17 cellular contexts compared by ENCODE assay signal in the genomic region with DNA sequence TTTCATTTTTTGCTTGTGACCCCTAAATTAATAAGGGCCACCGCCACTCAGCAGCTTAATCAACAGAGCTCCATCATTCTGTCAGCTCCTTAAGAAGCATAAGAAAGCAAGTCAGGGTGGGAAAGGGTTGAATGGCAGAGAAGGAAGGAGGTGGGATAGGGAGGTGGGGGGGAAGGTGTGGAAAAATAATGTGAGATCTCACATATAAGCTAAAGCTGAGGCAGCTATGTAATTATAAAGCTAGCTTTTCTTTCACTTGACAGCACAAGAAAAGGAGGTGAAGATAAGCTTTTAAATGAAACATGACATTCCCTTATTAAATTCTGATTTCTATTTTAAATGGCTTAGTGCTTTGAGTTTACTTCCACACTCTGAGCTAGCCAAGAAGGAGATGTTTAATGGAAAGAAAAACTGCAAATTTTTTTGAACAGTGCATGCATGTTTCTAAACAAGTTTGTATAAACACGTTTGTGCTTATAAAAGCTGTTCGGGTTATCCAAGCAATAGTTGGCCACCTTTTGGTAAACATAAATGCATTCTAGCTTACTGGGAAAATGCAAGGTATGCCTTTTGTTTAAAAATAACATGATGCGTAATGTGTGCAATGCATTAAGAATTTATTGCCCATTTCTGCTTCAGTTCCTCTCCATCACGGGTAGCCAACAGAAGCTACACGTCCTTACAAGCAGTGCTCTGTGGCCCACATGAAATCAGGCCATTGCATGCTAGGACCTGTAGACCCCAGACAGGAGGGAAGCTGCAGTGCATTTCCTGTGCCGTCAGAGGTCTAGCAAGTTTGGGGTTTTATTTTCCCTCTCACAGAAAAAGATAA.
A peak's percentile ranks its signal among the peaks of the same experiment; 100 is the strongest.
DNase-seq lines count a peak whose midpoint lies in the region; ATAC-seq, FAIRE-seq and TF ChIP-seq lines count a peak whose summit lies in the region.
"Had no signal": no experiment of that assay in that cellular context is flagged by ENCODE, and none has a peak within 500 bp of the region (broad histone marks: within the 10 kb centered on the region; RNA-seq: fewer than 3 reads in every experiment).

No MANE protein-coding gene starts in this region.

- peak overlapping the region; percentile 97 for H2BK5ac ChIP-seq in IMR-90 (ENCODE audit: low read depth, low read length, poor library complexity, severe bottlenecking)

- CTCF ChIA-PET in A549 (lab: Yijun Ruan, JAX): interaction anchor here (1.0 kb wide), 1 partner anchor 362 kb away, joined by 3 read pairs; no protein-coding TSS in a partner anchor
- CTCF ChIA-PET in IMR-90 (lab: Yijun Ruan, JAX): no interaction called here

- POLR2A ChIA-PET in A549 (lab: Yijun Ruan, JAX): no interaction called here
- POLR2A ChIA-PET in IMR-90 (lab: Charles Lee; ENCODE audit: unreplicated experiment): interaction anchor here (1.0 kb wide), 1 partner anchor 91 kb away, joined by 3 read pairs; no protein-coding TSS in a partner anchor

- no peak overlapping the region for H2AK9ac ChIP-seq in IMR-90 (replicated peaks; ENCODE audit: low read depth, low read length, poor library complexity)

- peaks cover 0 to 3% of the 10 kb centered on the region in 2 donors for H3K9me3 Mint-ChIP-seq in natural killer cell

- TF ChIP-seq POLR2A in A549 (IDR thresholded peaks at IDR 0.05; ENCODE audit: low read length) (no peak), IMR-90 (IDR thresholded peaks at IDR 0.05; ENCODE audit: low read depth, low read length) (no peak)

- H4K8ac ChIP-seq in IMR-90 (ENCODE audit: low read depth in 2 of 2, low read length in 2 of 2): peak overlapping the region; percentile 21 to 73; a peak in 3 of 4 replicates

- H3K4me2 ChIP-seq in A549 (peak overlapping the region; percentile 21; the same call in 2 of the 3 replicates), IMR-90 (ENCODE audit: low read depth, low read length) (peak overlapping the region; percentile 85)

- no peak for ATAC-seq in A549
- peak; percentile 86 for ATAC-seq in IMR-90 (ENCODE audit: low read depth)
- no peak for ATAC-seq in GM19324 (IDR thresholded peaks at IDR 0.05; ENCODE audit: low FRiP score, unreplicated experiment)
- ATAC-seq in natural killer cell: no peak
- ATAC-seq: left ventricle myocardium superior had no signal

- in situ Hi-C loops in IMR-90 (cut with MboI; ENCODE audit: low sequenced_read_pairs) (no loop called here), astrocyte of the spinal cord (cut with HindIII; ENCODE audit: low sequenced_read_pairs) (no loop called here)

- H3K9me3 ChIP-seq in A549: no peaks in the 10 kb centered on the region
- H3K9me3 ChIP-seq in IMR-90 (ENCODE audit: control insufficient read depth, insufficient read depth, low read length): no peaks in the 10 kb centered on the region
- H3K9me3 ChIP-seq: adrenal gland, esophagus muscularis mucosa had no signal

- peak overlapping the region; percentile 87 for H2BK20ac ChIP-seq in IMR-90 (ENCODE audit: low read depth, low read length)

- DNase-seq in A549 (ENCODE audit: low read depth in 1 of 2, low spot score in 1 of 2): no peak
- peak; percentile 72 for DNase-seq in IMR-90
- peak; percentile 37 for DNase-seq in astrocyte of the spinal cord (ENCODE audit: low read depth, low spot score)
- peak; percentile 12 for DNase-seq in left kidney (ENCODE audit: low read depth, low spot score)
- DNase-seq in RCC 7860 (ENCODE audit: low spot score): no peak
- DNase-seq in natural killer cell: no peak
- DNase-seq in COLO829 (ENCODE audit: low spot score): no peak
- DNase-seq: activated CD4-positive, alpha-beta T cell treated with anti-CD3 and anti-CD28 coated beads, Interleukin-2, amount 50 U/mL, for 4 hours; activated T-cell treated with anti-CD3 and anti-CD28 coated beads, Interleukin-2, amount 50 U/mL, for 48 hours; adrenal gland; COR-L47; hippocampal formation; left ventricle myocardium superior; naive B cell; stimulated activated CD4-positive, alpha-beta T cell treated with anti-CD3 and anti-CD28 coated beads, Interleukin-2, amount 100 ng/mL, for 24 hours had no signal

- H3K4ac ChIP-seq in IMR-90 (ENCODE audit: low read depth, low read length): peak overlapping the region; percentile 87

- no peak for FAIRE-seq in A549 (lab: Jason Lieb, UNC)
- no peak for FAIRE-seq in RCC 7860 (lab: Jason Lieb, UNC)

- TF ChIP-seq EP300 in A549 (IDR thresholded peaks at IDR 0.05): no peak

- H3K27me3 ChIP-seq in IMR-90 (ENCODE audit: control insufficient read depth, insufficient read depth, low read length): no peaks in the 10 kb centered on the region
- H3K27me3 ChIP-seq: adrenal gland, esophagus muscularis mucosa had no signal

- H3K18ac ChIP-seq in IMR-90 (ENCODE audit: low read depth, low read length): peak overlapping the region; percentile 98

- peak overlapping the region; percentile 96 for H4K5ac ChIP-seq in IMR-90 (ENCODE audit: low read depth, low read length)

- peak overlapping the region; percentile 75 for H3K23ac ChIP-seq in IMR-90 (ENCODE audit: low read depth, low read length)

- H3K4me3 Mint-ChIP-seq in natural killer cell: no peak overlapping the region
- H3K4me3 Mint-ChIP-seq: naive B cell had no signal

- H3K27ac ChIP-seq in A549 (no peak overlapping the region), IMR-90 (ENCODE audit: insufficient read depth, low read length) (peak overlapping the region; percentile 88)
- H3K27ac ChIP-seq: adrenal gland, esophagus muscularis mucosa had no signal

- H3K36me3 ChIP-seq in IMR-90 (ENCODE audit: control insufficient read depth, insufficient read depth, low read length): no peaks in the 10 kb centered on the region
- H3K36me3 ChIP-seq: adrenal gland, esophagus muscularis mucosa had no signal

- peak overlapping the region; percentile 85 for H4K91ac ChIP-seq in IMR-90 (ENCODE audit: insufficient read depth, low read depth, low read length)

- peak overlapping the region; percentile 84 for H3K9ac ChIP-seq in IMR-90 (ENCODE audit: low read depth, low read length)

- no peak overlapping the region for H3K27ac Mint-ChIP-seq in natural killer cell
- H3K27ac Mint-ChIP-seq: naive B cell had no signal

- intact Hi-C loops in IMR-90 (cut with micrococcal nuclease): loop anchor here (2.0 to 10.0 kb wide), 2 partner anchors 58 to 362 kb away; no protein-coding TSS in a partner anchor
- intact Hi-C loops in natural killer cell (cut with micrococcal nuclease): no loop called here

- no TSS peak for BruUV-seq in IMR-90 (replicated peaks; lab: Mats Ljungman, UMichigan)

- H3K4me1 ChIP-seq in A549: no peaks in the 10 kb centered on the region
- H3K4me1 ChIP-seq in IMR-90 (ENCODE audit: control insufficient read depth, insufficient read depth, low read length): peaks cover 10% of the 10 kb centered on the region
- H3K4me1 ChIP-seq: adrenal gland had no signal

- H2BK15ac ChIP-seq in IMR-90 (ENCODE audit: low read depth, low read length): peak overlapping the region; percentile 27; the same call in 2 of the 3 replicates

- peak overlapping the region; percentile 72 for H3K14ac ChIP-seq in IMR-90 (replicated peaks; ENCODE audit: low read depth, low read length)

- no peaks in the 10 kb centered on the region for H4K20me1 ChIP-seq in IMR-90 (ENCODE audit: insufficient read depth, low read length)

- peak overlapping the region; percentile 90 for H2BK120ac ChIP-seq in IMR-90 (ENCODE audit: low read depth, low read length)

- peak overlapping the region; percentile 36; the same call in 1 of the 2 replicates for H2AK5ac ChIP-seq in IMR-90 (ENCODE audit: low read depth, low read length)

- peak overlapping the region; percentile 68; the same call in 1 of the 2 replicates for H3K56ac ChIP-seq in IMR-90 (ENCODE audit: extremely low read depth, insufficient read depth, low read length)

- no peak for TF ChIP-seq RAD21 in A549 (conservative IDR thresholded peaks at IDR 0.05 in 1 of 2, IDR thresholded peaks at IDR 0.05 in 1 of 2)
- no peak for TF ChIP-seq RAD21 in IMR-90 (IDR thresholded peaks at IDR 0.05; ENCODE audit: low read length)

- peaks cover 14 to 36% of the 10 kb centered on the region in 2 experiments for H3K79me1 ChIP-seq in IMR-90 (ENCODE audit: low read depth in 1 of 2, low read length in 2 of 2)

- no peaks in the 10 kb centered on the region for H3K36me3 Mint-ChIP-seq in natural killer cell
- H3K36me3 Mint-ChIP-seq: naive B cell had no signal

- peak overlapping the region; percentile 68 for H2AFZ ChIP-seq in IMR-90 (replicated peaks; ENCODE audit: low read length, poor library complexity)

- H3K4me3 ChIP-seq in A549 (no peak overlapping the region), IMR-90 (ENCODE audit: insufficient read depth, low read depth, low read length) (no peak overlapping the region), astrocyte of the spinal cord (ENCODE audit: low read depth, low read length) (no peak overlapping the region)
- H3K4me3 ChIP-seq: adrenal gland, esophagus muscularis mucosa had no signal

- H3K27me3 Mint-ChIP-seq in natural killer cell (ENCODE audit: low read depth in 2 of 2): no peaks in the 10 kb centered on the region
- H3K27me3 Mint-ChIP-seq: naive B cell had no signal

- 26% methylated on average over 7 of the region's 7 CpGs for WGBS in A549 (ENCODE audit: missing lambda C conversion rate)
- WGBS in IMR-90 (ENCODE audit: extremely low coverage in 2 of 2, insufficient read length in 1 of 2), 2 experiments: 0% methylated on average over 2 of the region's 7 CpGs; no CpG with 5 or more reads in 1 of the 2 experiments

- H3K4me1 Mint-ChIP-seq in natural killer cell: no peaks in the 10 kb centered on the region

- dilution Hi-C loops in IMR-90 (cut with HindIII; ENCODE audit: low sequenced_read_pairs, unreplicated experiment): no loop called here

- H3K9me1 ChIP-seq in IMR-90 (ENCODE audit: insufficient read depth, low read length): peaks cover 13% of the 10 kb centered on the region

- TF ChIP-seq CTCF in A549 (IDR thresholded peaks at IDR 0.05) (no peak), IMR-90 (conservative IDR thresholded peaks at IDR 0.05; ENCODE audit: low read depth, low read length) (no peak), astrocyte of the spinal cord (IDR thresholded peaks at IDR 0.05; ENCODE audit: low read depth, low read length) (no peak), natural killer cell (IDR thresholded peaks at IDR 0.05) (no peak)

TF ChIP-seq in A549, 52 proteins besides CTCF, POLR2A, EP300 and RAD21 (continues in another document):
- TF ChIP-seq RNF2 (IDR thresholded peaks at IDR 0.05; ENCODE audit: borderline replicate concordance, low read depth) (no peak), SMC3 (IDR thresholded peaks at IDR 0.05) (no peak)

TF ChIP-seq in IMR-90, 13 proteins besides CTCF, POLR2A, EP300 and RAD21:
- TF ChIP-seq MAFK (IDR thresholded peaks at IDR 0.05; ENCODE audit: low read depth, low read length): peak; percentile 67
- TF ChIP-seq MAZ (IDR thresholded peaks at IDR 0.05; ENCODE audit: borderline replicate concordance, low read depth, low read length): no peak
- TF ChIP-seq BHLHE40 (IDR thresholded peaks at IDR 0.05; ENCODE audit: low read depth, low read length): peak; percentile 35; the same call in 1 of the 2 replicates
TF ChIP-seq in IMR-90: peak in this region for 2.

Comparison
In these comparisons a context has a peak if more than half of its experiments do, and no peak if none do; other contexts are left out.
1. DNase-seq: peak in IMR-90 (single experiment), astrocyte of the spinal cord (single experiment) and left kidney (single experiment); none in A549 (0 of 2), RCC 7860 (single experiment), natural killer cell (single experiment) and COLO829 (single experiment).